ENCODE assay signal across 8 cellular contexts in genomic region chr19:41311072-41311471, GRCh38. TPM values are rescaled to one million over a fixed set of nuclear protein-coding genes. Genes with fewer than 3 reads are reported as not detected.
DNase-seq lines count a peak whose midpoint lies in the region; ATAC-seq and TF ChIP-seq lines count a peak whose summit lies in the region.

No MANE protein-coding gene starts in this region.

- CTCF ChIA-PET in T-cell (lab: Charles Lee), result no interaction called here

- POLR2A ChIA-PET in T-cell (lab: Charles Lee), result interaction anchor here in 1 of 2 donors (0.6 kb wide), 1 partner anchor 48 kb away, joined by 4 read pairs; no protein-coding TSS in a partner anchor

- peak overlapping the region in 1 of 3 experiments; percentile 23; a peak in 1 of 7 replicates for H3K27ac Mint-ChIP-seq in H9
- H3K27ac Mint-ChIP-seq in T-cell, result peak overlapping the region in 1 of 2 donors; percentile 31

- peaks cover 12% of the 10 kb centered on the region for H3K23me2 ChIP-seq in H9 (ENCODE audit: insufficient read length, low read depth, low read length, poor library complexity, severe bottlenecking)

- ATAC-seq in T-cell (replicated peaks in 1 of 4) (no peak), HG03354 (IDR thresholded peaks at IDR 0.05; ENCODE audit: poor library complexity, severe bottlenecking, unreplicated experiment) (no peak), HG03565 (IDR thresholded peaks at IDR 0.05; ENCODE audit: unreplicated experiment) (no peak), GM18519 (IDR thresholded peaks at IDR 0.05; ENCODE audit: low FRiP score, unreplicated experiment) (no peak)

- peaks cover 2% of the 10 kb centered on the region for H4K20me1 ChIP-seq in H9 (ENCODE audit: control insufficient read depth, insufficient read depth, insufficient read length)

- H3K27ac ChIP-seq in H9 (ENCODE audit: insufficient read length, low read depth, low read length), result no peak overlapping the region

- H2AK5ac ChIP-seq in H9 (ENCODE audit: insufficient read length, low read length), result no peak overlapping the region

- H3K4ac ChIP-seq in H9 (ENCODE audit: low read depth, low read length), result no peak overlapping the region

- H4K91ac ChIP-seq in H9 (ENCODE audit: insufficient read length, low read depth, low read length), result no peak overlapping the region

- no peaks in the 10 kb centered on the region for H3K79me1 ChIP-seq in H9 (ENCODE audit: insufficient read depth, low read depth, low read length, poor library complexity, severe bottlenecking)

- H3K36me3 Mint-ChIP-seq in H9 (ENCODE audit: insufficient read depth in 1 of 3, low read depth in 3 of 3), result peaks cover 19 to 49% (median 48%) of the 10 kb centered on the region in 3 experiments
- H3K36me3 Mint-ChIP-seq in T-cell, result peaks cover 20% of the 10 kb centered on the region

- DNase-seq in H9 (no peak), T-cell (no peak), fibroblast of villous mesenchyme (ENCODE audit: low read depth) (peak; percentile 27), skeletal muscle cell (ENCODE audit: low read depth) (no peak), anterior cingulate cortex (lab: John Stamatoyannopoulos, UW) (no peak)

- peak overlapping the region; percentile 92 to 98; a peak in 4 of 5 replicates for H3K4me3 Mint-ChIP-seq in H9
- peak overlapping the region; percentile 90 to 98 (median 95) for H3K4me3 Mint-ChIP-seq in T-cell

- no peak overlapping the region for H2BK120ac ChIP-seq in H9 (ENCODE audit: low read depth, low read length, poor library complexity, severe bottlenecking)

- no peak overlapping the region for H3T11ph ChIP-seq in H9 (ENCODE audit: low read length)

- H3K9me3 Mint-ChIP-seq in H9 (peaks cover 0 to 3% of the 10 kb centered on the region in 2 experiments; a peak in 1 of 5 replicates), T-cell (no peaks in the 10 kb centered on the region)

- no peaks in the 10 kb centered on the region for H3K79me2 ChIP-seq in H9 (ENCODE audit: insufficient read depth, low read length)

- peaks cover 1% of the 10 kb centered on the region; the same call in 1 of the 2 replicates for H3K27me3 Mint-ChIP-seq in H9 (ENCODE audit: low read depth)
- no peaks in the 10 kb centered on the region for H3K27me3 Mint-ChIP-seq in T-cell

- H4K8ac ChIP-seq in H9 (replicated peaks; ENCODE audit: insufficient read length, low read depth, low read length), result no peak overlapping the region

- no peak overlapping the region for H2BK20ac ChIP-seq in H9 (ENCODE audit: low read depth, low read length, poor library complexity, severe bottlenecking)

- peak overlapping the region; percentile 92 for H3K4me2 ChIP-seq in H9 (ENCODE audit: insufficient read depth, insufficient read length, low read length)

- no peak overlapping the region for H3K23ac ChIP-seq in H9 (ENCODE audit: insufficient read length, low read depth, low read length)

- peaks cover 20 to 33% of the 10 kb centered on the region in 2 experiments for H3K4me1 Mint-ChIP-seq in H9
- H3K4me1 Mint-ChIP-seq in T-cell, result peaks cover 75 to 80% (median 79%) of the 10 kb centered on the region in 3 donors

- no peaks in the 10 kb centered on the region for H3K9me3 ChIP-seq in H9 (ENCODE audit: control insufficient read depth, low read depth, low read length)

- H2BK12ac ChIP-seq in H9 (ENCODE audit: insufficient read length, low read depth, low read length), result no peak overlapping the region

- no peaks in the 10 kb centered on the region for H3K27me3 ChIP-seq in H9 (ENCODE audit: insufficient read depth, low read length)

- H3K4me1 ChIP-seq in H9 (ENCODE audit: insufficient read depth, low read length), result no peaks in the 10 kb centered on the region

- no CpG with 5 or more reads among the region's 5 CpGs for WGBS in H9 (ENCODE audit: extremely low coverage, insufficient read length, low lambda C conversion rate)

- H2BK15ac ChIP-seq in H9 (ENCODE audit: low read depth, low read length), result no peak overlapping the region

- TF ChIP-seq CTCF in H9 (conservative IDR thresholded peaks at IDR 0.05) (no peak), fibroblast of villous mesenchyme (IDR thresholded peaks at IDR 0.05; ENCODE audit: insufficient read depth, low read depth, low read length) (no peak)

- no peak overlapping the region for H3K56ac ChIP-seq in H9 (ENCODE audit: insufficient read length, low read depth, low read length)

- H3K9ac ChIP-seq in H9 (ENCODE audit: extremely low read depth, insufficient read length, low read length), result peak overlapping the region; percentile 17

- no peak overlapping the region for H2AFZ ChIP-seq in H9 (ENCODE audit: low read length)

- H2BK5ac ChIP-seq in H9 (ENCODE audit: insufficient read length, low read length), result no peak overlapping the region

- H3K4me3 ChIP-seq in fibroblast of villous mesenchyme (ENCODE audit: low read depth, low read length), result peak overlapping the region; percentile 87
- H3K4me3 ChIP-seq in skeletal muscle cell (ENCODE audit: low read depth, low read length), result peak overlapping the region; percentile 80

- no peak overlapping the region for H3K18ac ChIP-seq in H9 (ENCODE audit: insufficient read length, low read depth, low read length)

- H4K5ac ChIP-seq in H9 (ENCODE audit: insufficient read length, low read depth, low read length), result no peak overlapping the region

- no peak overlapping the region for H3K14ac ChIP-seq in H9 (ENCODE audit: insufficient read depth, low read length)

RNA-seq across cellular contexts. Expression of gene CCDC97, which starts 1.1 kb away (rescaled TPM):
- total RNA-seq in H9 (2021) (37.2 and 39.4 TPM in 2 replicates), T-cell (10 to 100 TPM; 38.9 to 61.5 (median 55.1) TPM), fibroblast of villous mesenchyme (9.7 and 11.2 TPM in 2 replicates)

RNA-seq across cellular contexts. Expression of gene TGFB1, which starts 42.6 kb away (rescaled TPM):
- total RNA-seq in H9 (2021), result 30.1 and 31.3 TPM in 2 replicates
- 100 to 1,000 TPM; 170 to 412 (median 206) TPM for total RNA-seq in T-cell
- total RNA-seq in fibroblast of villous mesenchyme, result 7.8 and 16.8 TPM in 2 replicates

RNA-seq across cellular contexts. Expression of gene HNRNPUL1, which starts 46.9 kb away (rescaled TPM):
- total RNA-seq in H9 (2021) (309 and 315 TPM in 2 replicates), T-cell (100 to 1,000 TPM; 275 to 350 (median 307) TPM), fibroblast of villous mesenchyme (123 and 128 TPM in 2 replicates)

RNA-seq across cellular contexts. Expression of gene B9D2, which starts 52.9 kb away (rescaled TPM):
- total RNA-seq in H9 (2021), result 4.8 and 5.2 TPM in 2 replicates
- total RNA-seq in T-cell, result 10 to 100 TPM; 15.3 to 27.9 (median 16.4) TPM
- total RNA-seq in fibroblast of villous mesenchyme, result 3.5 and 4.5 TPM in 2 replicates
